Comparison of ENCODE assay signal across 8 cellular contexts in the genomic region with DNA sequence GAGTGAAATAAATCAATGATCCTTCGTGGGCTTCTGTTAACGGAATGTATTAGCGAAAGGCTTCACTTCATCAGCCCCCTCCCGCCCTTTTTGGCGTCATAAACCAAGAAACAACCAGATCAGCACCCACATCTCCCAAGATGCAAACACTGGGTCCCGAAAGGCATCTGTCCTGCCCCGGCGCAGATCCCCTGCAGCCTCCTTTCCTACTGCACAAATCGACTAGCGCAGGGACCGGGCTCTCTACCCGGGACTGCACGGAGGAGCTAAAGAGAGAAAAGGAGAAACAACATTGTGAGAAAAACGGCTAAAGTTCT. TPM values are rescaled to one million over a fixed set of nuclear protein-coding genes. Genes with fewer than 3 reads are reported as not detected.
DNase-seq lines count a peak whose midpoint lies in the region; ATAC-seq and TF ChIP-seq lines count a peak whose summit lies in the region.

No MANE protein-coding gene starts in this region.

- 3% methylated on average over 14 of the region's 14 CpGs for WGBS in heart right ventricle, 2 donors

- H3K36me3 ChIP-seq in heart right ventricle = peaks cover 0 to 10% (median 0%) of the 10 kb centered on the region in 9 donors
- H3K36me3 ChIP-seq in skeletal muscle tissue (ENCODE audit: control insufficient read depth in 3 of 3, insufficient read depth in 3 of 3, low read length in 3 of 3) = no peaks in the 10 kb centered on the region

- peak overlapping the region; percentile 79 to 89 (median 86) for H3K9ac ChIP-seq in skeletal muscle tissue (ENCODE audit: low read depth in 1 of 3, low read length in 3 of 3)

- intact Hi-C loops in heart right ventricle (cut with DNase I) = loop anchor here in 2 of 10 donors (1.0 to 10.0 kb wide), 3 partner anchors 40 to 608 kb away; no protein-coding TSS in a partner anchor

- no peak for TF ChIP-seq CTCF in VCaP (conservative IDR thresholded peaks at IDR 0.05)
- TF ChIP-seq CTCF in heart right ventricle (IDR thresholded peaks at IDR 0.05) = no peak

- DNase-seq in heart right ventricle = no peak
- DNase-seq in ecto neural progenitor cell (ENCODE audit: low spot score) = no peak
- DNase-seq in stimulated activated CD4-positive, alpha-beta T cell treated with anti-CD3 and anti-CD28 coated beads, Interleukin-4, amount 100 ng/mL, for 4 hours = no peak
- no peak for DNase-seq in SW 1271 (lab: John Stamatoyannopoulos, UW)

- peak; percentile 30 for ATAC-seq in GM18907 (IDR thresholded peaks at IDR 0.05; ENCODE audit: unreplicated experiment)
- peak; percentile 20 for ATAC-seq in HG02884 (IDR thresholded peaks at IDR 0.05; ENCODE audit: unreplicated experiment)
- ATAC-seq in heart right ventricle = peak; percentile 15 to 60 (median 50)

- H3K27ac ChIP-seq in VCaP = peak overlapping the region; percentile 85
- H3K27ac ChIP-seq in heart right ventricle = peak overlapping the region in 9 of 10 donors; percentile 67 to 94 (median 86)
- H3K27ac ChIP-seq in skeletal muscle tissue (ENCODE audit: low read depth, low read length) = peak overlapping the region; percentile 60

- H3K9me3 ChIP-seq in heart right ventricle = no peaks in the 10 kb centered on the region
- no peaks in the 10 kb centered on the region for H3K9me3 ChIP-seq in skeletal muscle tissue (ENCODE audit: control insufficient read depth in 3 of 3, low read length in 3 of 3)

- H3K4me1 ChIP-seq in heart right ventricle (peaks cover 0 to 28% (median 18%) of the 10 kb centered on the region in 9 donors), skeletal muscle tissue (ENCODE audit: control insufficient read depth in 3 of 3, insufficient read depth in 3 of 3, low read length in 3 of 3) (peaks cover 5 to 11% (median 5%) of the 10 kb centered on the region in 3 donors)

- H3K4me3 ChIP-seq in heart right ventricle (peak overlapping the region; percentile 65 to 100 (median 98)), skeletal muscle tissue (ENCODE audit: low read length in 3 of 3) (peak overlapping the region; percentile 87 to 98 (median 96))

- no peaks in the 10 kb centered on the region for H3K27me3 ChIP-seq in heart right ventricle
- no peaks in the 10 kb centered on the region for H3K27me3 ChIP-seq in skeletal muscle tissue (ENCODE audit: control insufficient read depth in 3 of 3, insufficient read depth in 3 of 3, low read length in 3 of 3)

RNA-seq across cellular contexts. Expression of gene FAM135A, which starts 0.6 kb away (rescaled TPM):
- total RNA-seq in heart right ventricle (10 to 100 TPM; 10.5 to 18.0 (median 12.8) TPM), skeletal muscle tissue (41.8 TPM)
- 10 to 100 TPM in 1 of 2 donors, 1 to 10 TPM in 1; 4.8 to 13.7 TPM for polyA plus RNA-seq in heart right ventricle
